In genomic region chr3:1421577-1421976, GRCh38 we compare ENCODE assay signal across 17 cellular contexts.
DNase-seq lines count a peak whose midpoint lies in the region; ATAC-seq and TF ChIP-seq lines count a peak whose summit lies in the region.
"Had no signal": no experiment of that assay in that cellular context is flagged by ENCODE, and none has a peak within 500 bp of the region (broad histone marks: within the 10 kb centered on the region; RNA-seq: fewer than 3 reads in every experiment).

No MANE protein-coding gene starts in this region.

- H3K79me2 ChIP-seq in OCI-LY3 (ENCODE audit: low read length) = no peaks in the 10 kb centered on the region

- no peak overlapping the region for H3K4me3 ChIP-seq in OCI-LY3 (ENCODE audit: low read length)
- H3K4me3 ChIP-seq in dorsolateral prefrontal cortex = no peak overlapping the region
- H3K4me3 ChIP-seq: K562 had no signal

- no peak for TF ChIP-seq CTCF in OCI-LY3 (IDR thresholded peaks at IDR 0.05; ENCODE audit: low read depth, low read length)
- TF ChIP-seq CTCF in dorsolateral prefrontal cortex (IDR thresholded peaks at IDR 0.05 in 54 of 56, conservative IDR thresholded peaks at IDR 0.05 in 2 of 56; ENCODE audit: low read depth in 1 of 56, partially characterized antibody in 56 of 56) = no peak

- no peaks in the 10 kb centered on the region; the same call in 1 of the 2 replicates for H3K9me3 ChIP-seq in OCI-LY3 (ENCODE audit: insufficient read depth, low read length)

- no peaks in the 10 kb centered on the region for H4K20me1 ChIP-seq in OCI-LY3 (ENCODE audit: insufficient read depth, low read length)

- peak overlapping the region; percentile 42 for H3K4me2 ChIP-seq in OCI-LY3 (ENCODE audit: low read length)

- intact Hi-C loops in dorsolateral prefrontal cortex (cut with DNase I) = no loop called here

- H3K9ac ChIP-seq in OCI-LY3 (ENCODE audit: low read length) = no peak overlapping the region

- no peaks in the 10 kb centered on the region for H3K27me3 ChIP-seq in OCI-LY3 (ENCODE audit: low read depth, low read length)
- peaks cover 0 to 4% (median 0%) of the 10 kb centered on the region in 45 donors for H3K27me3 ChIP-seq in dorsolateral prefrontal cortex

- H3K27ac ChIP-seq in OCI-LY3 (ENCODE audit: low read length) (no peak overlapping the region), dorsolateral prefrontal cortex (no peak overlapping the region)

- H3K4me1 ChIP-seq in OCI-LY3 (ENCODE audit: low read length) = peaks cover 34% of the 10 kb centered on the region

- DNase-seq in dorsolateral prefrontal cortex = no peak
- DNase-seq in NCI-H1436 (lab: John Stamatoyannopoulos, UW) = no peak
- no peak for DNase-seq in HuH-7 (ENCODE audit: low spot score)
- DNase-seq in germinal center (ENCODE audit: low spot score) = no peak
- DNase-seq: COR-L47, DMS153, HFFc6, NCI-H1436 treated with DMSO at 0.1 percent for 48 hours, NCI-H2029 treated with DMSO at 0.1 percent for 48 hours, NCI-H748 treated with DMSO at 0.1 percent for 48 hours, SW 1271 had no signal

- ATAC-seq in GM18520 (IDR thresholded peaks at IDR 0.05; ENCODE audit: unreplicated experiment) (peak; percentile 80), GM21619 (IDR thresholded peaks at IDR 0.05; ENCODE audit: unreplicated experiment) (peak; percentile 68), HG02884 (IDR thresholded peaks at IDR 0.05; ENCODE audit: unreplicated experiment) (peak; percentile 84)
- ATAC-seq: K562, Panc1 had no signal

- H3K36me3 ChIP-seq in OCI-LY3 (replicated peaks; ENCODE audit: low read depth, low read length) = peaks cover 8% of the 10 kb centered on the region

- H2AFZ ChIP-seq in OCI-LY3 (ENCODE audit: low read depth, low read length) = no peak overlapping the region
